ENCODE assay signal across 20 cellular contexts in the genomic region with DNA sequence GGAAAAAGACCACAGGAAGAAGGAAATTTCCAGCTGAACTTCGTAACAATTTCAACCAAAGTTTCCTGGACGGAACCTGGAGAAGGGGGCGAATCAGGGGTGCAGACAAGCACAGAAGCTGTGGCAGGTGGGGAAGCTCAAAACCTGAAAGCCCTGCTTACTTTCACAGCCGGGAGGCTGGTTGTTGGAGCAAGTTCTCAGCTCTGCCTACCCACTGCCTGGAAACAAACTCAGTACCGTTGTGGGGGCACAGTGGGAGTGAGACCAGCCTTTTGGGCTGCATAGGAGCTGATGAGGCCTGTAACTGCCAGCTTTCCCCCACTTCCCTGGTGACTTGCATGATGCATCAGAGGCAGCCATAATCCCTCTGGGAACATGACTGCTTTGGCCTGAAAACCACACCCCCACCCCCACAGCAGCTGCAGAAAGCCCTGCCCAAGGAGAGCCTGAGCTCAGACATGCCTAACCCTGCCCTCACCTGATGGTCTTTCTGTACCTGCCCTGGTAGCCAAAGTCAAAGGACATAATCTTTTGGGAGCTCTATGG.
DNase-seq lines count a peak whose midpoint lies in the region; ATAC-seq and TF ChIP-seq lines count a peak whose summit lies in the region.
"Had no signal": no experiment of that assay in that cellular context is flagged by ENCODE, and none has a peak within 500 bp of the region (broad histone marks: within the 10 kb centered on the region; RNA-seq: fewer than 3 reads in every experiment).

No MANE protein-coding gene starts in this region.

- H3K27me3 ChIP-seq in GM23248 (replicated peaks; ENCODE audit: insufficient read depth) (no peaks in the 10 kb centered on the region), neuronal stem cell (ENCODE audit: control insufficient read depth in 3 of 3, insufficient read depth in 3 of 3, low read depth in 1 of 3, low read length in 3 of 3) (no peaks in the 10 kb centered on the region)
- H3K27me3 ChIP-seq: right atrium auricular region, transverse colon had no signal

- WGBS in GM23248 (ENCODE audit: low coverage in 1 of 2, low lambda C conversion rate in 2 of 2, missing lambda C conversion rate in 2 of 2), 2 experiments, result 58 to 72% methylated on average over 5 of the region's 5 CpGs
- no CpG with 5 or more reads among the region's 5 CpGs for WGBS in neuronal stem cell (ENCODE audit: extremely low coverage in 2 of 2, insufficient read length in 2 of 2, insufficient replicate concordance in 1 of 2), 2 donors

- H3K9me3 ChIP-seq in GM23248 (ENCODE audit: low read depth) (no peaks in the 10 kb centered on the region), neuronal stem cell (replicated peaks in 1 of 2; ENCODE audit: control insufficient read depth in 2 of 2, insufficient read depth in 1 of 2, low read depth in 1 of 2, low read length in 2 of 2) (no peaks in the 10 kb centered on the region)
- H3K9me3 ChIP-seq: HAP-1, right atrium auricular region, transverse colon had no signal

- no peak for TF ChIP-seq POLR2A in NB4 (IDR thresholded peaks at IDR 0.05; ENCODE audit: extremely low read depth, insufficient read length)

- DNase-seq in GM23248 (peak; percentile 75), NB4 (ENCODE audit: low read depth) (peak; percentile 29), epithelial cell of esophagus (ENCODE audit: low read depth) (peak; percentile 89), neuronal stem cell (ENCODE audit: low spot score) (no peak), NCI-H146 (lab: John Stamatoyannopoulos, UW) (no peak), posterior cingulate gyrus (no peak), left colon (no peak)
- DNase-seq: activated CD4-positive, alpha-beta memory T cell treated with anti-CD3 and anti-CD28 coated beads, Interleukin-2, amount 10 ng/mL, durations not matched to agents 7 days and 5 days; activated naive CD8-positive, alpha-beta T cell treated with anti-CD3 and anti-CD28 coated beads, Interleukin-2, amount 50 U/mL, for 24 hours; activated T-cell treated with anti-CD3 and anti-CD28 coated beads, Interleukin-2, amount 50 U/mL, for 48 hours; caudate nucleus; CD4-positive, alpha-beta T cell; DMS79; KBM-7; NCI-H1417; NCI-H446 treated with DMSO at 0.1 percent for 48 hours; transverse colon had no signal

- H4K20me1 ChIP-seq in GM23248 (ENCODE audit: insufficient read depth), result no peaks in the 10 kb centered on the region

- H3K9me2 ChIP-seq in GM23248 (ENCODE audit: insufficient read depth), result no peaks in the 10 kb centered on the region

- H3K4ac ChIP-seq in neuronal stem cell (ENCODE audit: low read length), result no peak overlapping the region

- no peak overlapping the region for H2BK120ac ChIP-seq in neuronal stem cell (ENCODE audit: low read depth, low read length)

- H4K8ac ChIP-seq in neuronal stem cell (ENCODE audit: low read depth, low read length), result peak overlapping the region; percentile 92

- intact Hi-C loops in posterior cingulate gyrus (cut with DNase I) (no loop called here), left colon (cut with DNase I, micrococcal nuclease) (no loop called here)

- H4K91ac ChIP-seq in neuronal stem cell (ENCODE audit: low read depth, low read length, poor library complexity), result no peak overlapping the region

- ATAC-seq in HG03457 (IDR thresholded peaks at IDR 0.05; ENCODE audit: unreplicated experiment) (no peak), left colon (no peak)
- ATAC-seq: activated naive CD8-positive, alpha-beta T cell treated with anti-CD3 and anti-CD28 coated beads, Interleukin-2, amount 50 U/mL, for 24 hours had no signal

- in situ Hi-C loops in GM23248 (cut with MboI), result no loop called here

- H3K79me1 ChIP-seq in neuronal stem cell (ENCODE audit: low read depth, low read length), result no peaks in the 10 kb centered on the region

- peak overlapping the region; percentile 6 for H3K14ac ChIP-seq in neuronal stem cell (ENCODE audit: low read length)

- H3K79me2 ChIP-seq in GM23248 (ENCODE audit: insufficient read depth), result no peaks in the 10 kb centered on the region

- H3K4me1 ChIP-seq in GM23248 (ENCODE audit: insufficient read depth) (peaks cover 12% of the 10 kb centered on the region; the same call in 1 of the 2 replicates), neuronal stem cell (ENCODE audit: control insufficient read depth in 2 of 2, insufficient read depth in 1 of 2, low read depth in 1 of 2, low read length in 2 of 2) (peaks cover 0 to 1% of the 10 kb centered on the region in 2 donors)
- H3K4me1 ChIP-seq: right atrium auricular region, transverse colon had no signal

- TF ChIP-seq CTCF in NB4 (IDR thresholded peaks at IDR 0.05; ENCODE audit: low read depth, low read length) (no peak), epithelial cell of esophagus (IDR thresholded peaks at IDR 0.05; ENCODE audit: insufficient read depth, low read depth, low read length, missing control alignments) (no peak)

- no peak overlapping the region for H3K23ac ChIP-seq in neuronal stem cell (ENCODE audit: low read depth, low read length, poor library complexity)

- no peak overlapping the region for H3K4me2 ChIP-seq in GM23248 (ENCODE audit: unreplicated experiment)
- H3K4me2 ChIP-seq in neuronal stem cell (ENCODE audit: insufficient read depth, low read length, poor library complexity, severe bottlenecking), result no peak overlapping the region

- H2AFZ ChIP-seq in GM23248 (peak overlapping the region; percentile 58; the same call in 1 of the 2 replicates), neuronal stem cell (ENCODE audit: low read length) (no peak overlapping the region)

- H2BK5ac ChIP-seq in neuronal stem cell (ENCODE audit: low read length), result no peak overlapping the region

- H2BK12ac ChIP-seq in neuronal stem cell (ENCODE audit: low read length), result no peak overlapping the region

- no peak overlapping the region for H3K27ac ChIP-seq in GM23248
- H3K27ac ChIP-seq in neuronal stem cell (replicated peaks; ENCODE audit: low read length), result no peak overlapping the region
- H3K27ac ChIP-seq: right atrium auricular region, transverse colon had no signal

- H3K9ac ChIP-seq in GM23248 (no peak overlapping the region), neuronal stem cell (ENCODE audit: low read depth, low read length, poor library complexity) (no peak overlapping the region)

- H3K18ac ChIP-seq in neuronal stem cell (ENCODE audit: low read length), result peak overlapping the region; percentile 57

- peak overlapping the region; percentile 20 for H2BK15ac ChIP-seq in neuronal stem cell (ENCODE audit: low read length)

- no peaks in the 10 kb centered on the region for H3F3A ChIP-seq in GM23248 (ENCODE audit: insufficient read depth)

- no peak overlapping the region for H2AK5ac ChIP-seq in neuronal stem cell (ENCODE audit: low read depth, low read length)

- H3K36me3 ChIP-seq in GM23248 (ENCODE audit: low read depth), result no peaks in the 10 kb centered on the region
- H3K36me3 ChIP-seq in neuronal stem cell (replicated peaks in 1 of 2; ENCODE audit: control insufficient read depth in 2 of 2, insufficient read depth in 2 of 2, low read length in 2 of 2), result no peaks in the 10 kb centered on the region
- H3K36me3 ChIP-seq: HAP-1, right atrium auricular region, transverse colon had no signal

- H3K4me3 ChIP-seq in GM23248 (no peak overlapping the region), NB4 (ENCODE audit: low read depth, low read length) (no peak overlapping the region), epithelial cell of esophagus (ENCODE audit: low read length) (no peak overlapping the region), neuronal stem cell (ENCODE audit: low read length in 2 of 2) (no peak overlapping the region)
- H3K4me3 ChIP-seq: HAP-1, right atrium auricular region, transverse colon had no signal

Comparison
In these comparisons a context has a peak if more than half of its experiments do, and no peak if none do; other contexts are left out.
1. DNase-seq: peak in GM23248 (single experiment), NB4 (single experiment) and epithelial cell of esophagus (single experiment); none in neuronal stem cell (single experiment), NCI-H146 (single experiment), posterior cingulate gyrus (0 of 10) and left colon (0 of 2).